In genomic region chr18:56028514-56028913, GRCh38 we compare ENCODE assay signal across 18 cellular contexts.
DNase-seq lines count a peak whose midpoint lies in the region; ATAC-seq and TF ChIP-seq lines count a peak whose summit lies in the region.
"Had no signal": no experiment of that assay in that cellular context is flagged by ENCODE, and none has a peak within 500 bp of the region (broad histone marks: within the 10 kb centered on the region; RNA-seq: fewer than 3 reads in every experiment).

No MANE protein-coding gene starts in this region.

- DNase-seq in EL (peak; percentile 26), T1000 (lab: John Stamatoyannopoulos, UW) (peak; percentile 14), fibroblast of mammary gland (ENCODE audit: low read depth) (peak; percentile 63), skeletal muscle cell (ENCODE audit: low read depth) (peak; percentile 23), C1 segment of cervical spinal cord (lab: John Stamatoyannopoulos, UW) (no peak), HPDE6-E6E7 (ENCODE audit: extremely low spot score) (no peak), iPS-NIHi11 (ENCODE audit: low spot score) (no peak)
- DNase-seq in activated naive CD4-positive, alpha-beta T cell treated with anti-CD3 and anti-CD28 coated beads, Interleukin-2, amount 50 U/mL, for 72 hours (ENCODE audit: low spot score in 2 of 2) = no peak
- DNase-seq: activated CD4-positive, alpha-beta T cell treated with anti-CD3 and anti-CD28 coated beads for 1 hour; activated effector memory CD4-positive, alpha-beta T cell treated with Interleukin-2 at 50 U/mL for 16 hours; DMS153; hypothalamus; NCI-H187 treated with DMSO at 0.1 percent for 48 hours; NCI-H510A treated with DMSO at 0.1 percent for 48 hours; ovary; stimulated activated CD4-positive, alpha-beta T cell treated with anti-CD3 and anti-CD28 coated beads, Interleukin-4, amount 100 ng/mL, for 4 hours had no signal

- H3K27ac Mint-ChIP-seq in activated naive CD4-positive, alpha-beta T cell treated with anti-CD3 and anti-CD28 coated beads, Interleukin-2, amount 50 U/mL, for 72 hours = no peak overlapping the region

- H3K4me3 ChIP-seq in fibroblast of mammary gland (ENCODE audit: control insufficient read depth, low read depth, low read length) (no peak overlapping the region), skeletal muscle cell (ENCODE audit: low read depth, low read length) (no peak overlapping the region)
- H3K4me3 ChIP-seq: BLaER1 treated with 17β-estradiol and CSF1 and Interleukin-3, amounts not matched to agents 10 nM and 100 nM; esophagus muscularis mucosa; ovary had no signal

- H3K9me3 Mint-ChIP-seq in activated naive CD4-positive, alpha-beta T cell treated with anti-CD3 and anti-CD28 coated beads, Interleukin-2, amount 50 U/mL, for 72 hours = peaks cover under 1% of the 10 kb centered on the region in 2 donors

- peaks cover 0 to under 1% of the 10 kb centered on the region in 2 donors for H3K36me3 Mint-ChIP-seq in activated naive CD4-positive, alpha-beta T cell treated with anti-CD3 and anti-CD28 coated beads, Interleukin-2, amount 50 U/mL, for 72 hours

- TF ChIP-seq CTCF in fibroblast of mammary gland (conservative IDR thresholded peaks at IDR 0.05; ENCODE audit: control insufficient read depth, insufficient read depth, low read depth, low read length) = no peak

- ATAC-seq in activated naive CD4-positive, alpha-beta T cell treated with anti-CD3 and anti-CD28 coated beads, Interleukin-2, amount 50 U/mL, for 72 hours = no peak

Comparison
In these comparisons a context has a peak if more than half of its experiments do, and no peak if none do; other contexts are left out.
1. DNase-seq: peak in EL (single experiment), T1000 (single experiment), fibroblast of mammary gland (single experiment) and skeletal muscle cell (single experiment); none in C1 segment of cervical spinal cord (0 of 14), HPDE6-E6E7 (single experiment), activated naive CD4-positive, alpha-beta T cell treated with anti-CD3 and anti-CD28 coated beads, Interleukin-2, amount 50 U/mL, for 72 hours (0 of 2) and iPS-NIHi11 (single experiment).